17 cellular contexts compared by ENCODE assay signal in the genomic region with DNA sequence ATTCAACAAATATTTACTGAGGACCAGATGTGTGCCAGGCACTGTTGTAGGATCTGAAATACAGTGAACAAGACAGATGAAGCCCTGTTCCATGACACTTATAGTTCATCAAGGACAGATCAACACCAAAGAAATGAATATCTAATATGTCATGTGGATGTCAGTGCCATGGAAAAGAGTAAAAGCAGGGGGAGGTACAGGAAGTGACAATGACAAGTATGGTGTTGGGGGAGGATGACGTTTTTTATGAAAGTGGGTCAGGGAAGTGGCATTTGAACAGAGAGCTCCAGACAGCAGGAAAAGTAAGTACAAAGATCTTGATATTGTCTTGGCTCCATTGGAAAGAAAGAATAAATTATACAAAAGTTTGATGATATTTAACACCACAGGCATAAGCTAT. TPM values are rescaled to one million over a fixed set of nuclear protein-coding genes. Genes with fewer than 3 reads are reported as not detected.
DNase-seq lines count a peak whose midpoint lies in the region; ATAC-seq, FAIRE-seq and TF ChIP-seq lines count a peak whose summit lies in the region.
"Had no signal": no experiment of that assay in that cellular context is flagged by ENCODE, and none has a peak within 500 bp of the region (broad histone marks: within the 10 kb centered on the region; RNA-seq: fewer than 3 reads in every experiment).

No MANE protein-coding gene starts in this region.

- peak in 1 of 2 donors; percentile 38 for ATAC-seq in activated T-cell treated with anti-CD3 and anti-CD28 coated beads, Interleukin-2, amount 50 U/mL, for 72 hours (replicated peaks in 1 of 2)
- peak; percentile 82 for ATAC-seq in activated CD8-positive, alpha-beta T cell treated with anti-CD3 and anti-CD28 coated beads for 36 hours
- peak; percentile 76 for ATAC-seq in stimulated activated naive CD8-positive, alpha-beta T cell treated with anti-CD3 and anti-CD28 coated beads, Interleukin-15, Interleukin-2, amounts not matched to agents 100 U/mL and 50 U/mL, for 24 hours
- ATAC-seq: stimulated activated memory B cell treated with anti-CD40 and anti-IgM and Interleukin-4, amounts not matched to agents 10 μg/mL and 1 μg/mL and 100 μg/mL, for 72 hours had no signal

- peaks cover 19% of the 10 kb centered on the region for H3K4me1 Mint-ChIP-seq in activated T-cell treated with anti-CD3 and anti-CD28 coated beads, Interleukin-2, amount 50 U/mL, for 72 hours (ENCODE audit: low read depth)
- H3K4me1 Mint-ChIP-seq in activated CD8-positive, alpha-beta T cell treated with anti-CD3 and anti-CD28 coated beads for 36 hours (ENCODE audit: low read depth), result peaks cover 19% of the 10 kb centered on the region
- peaks cover 13% of the 10 kb centered on the region for H3K4me1 Mint-ChIP-seq in activated naive CD4-positive, alpha-beta T cell treated with anti-CD3 and anti-CD28 coated beads for 36 hours (ENCODE audit: low read depth)

- H3K4me3 Mint-ChIP-seq in activated T-cell treated with anti-CD3 and anti-CD28 coated beads, Interleukin-2, amount 50 U/mL, for 72 hours, result peak overlapping the region in 1 of 2 donors; percentile 21
- H3K4me3 Mint-ChIP-seq in activated CD8-positive, alpha-beta T cell treated with anti-CD3 and anti-CD28 coated beads for 36 hours, result peak overlapping the region; percentile 30
- no peak overlapping the region for H3K4me3 Mint-ChIP-seq in activated naive CD4-positive, alpha-beta T cell treated with anti-CD3 and anti-CD28 coated beads for 36 hours
- H3K4me3 Mint-ChIP-seq: mesothelial cell of epicardium; naive thymus-derived CD8-positive, alpha-beta T cell; stimulated activated memory B cell treated with anti-CD40 and anti-IgM and Interleukin-4, amounts not matched to agents 10 μg/mL and 1 μg/mL and 100 μg/mL, for 72 hours had no signal

- no peak for TF ChIP-seq CTCF in activated CD8-positive, alpha-beta T cell treated with anti-CD3 and anti-CD28 coated beads for 36 hours (IDR thresholded peaks at IDR 0.05)

- H3K27ac Mint-ChIP-seq in activated T-cell treated with anti-CD3 and anti-CD28 coated beads, Interleukin-2, amount 50 U/mL, for 72 hours, result peak overlapping the region; percentile 14
- H3K27ac Mint-ChIP-seq in activated CD8-positive, alpha-beta T cell treated with anti-CD3 and anti-CD28 coated beads for 36 hours, result peak overlapping the region; percentile 72
- no peak overlapping the region for H3K27ac Mint-ChIP-seq in activated naive CD4-positive, alpha-beta T cell treated with anti-CD3 and anti-CD28 coated beads for 36 hours
- H3K27ac Mint-ChIP-seq: mesothelial cell of epicardium; stimulated activated memory B cell treated with anti-CD40 and anti-IgM and Interleukin-4, amounts not matched to agents 10 μg/mL and 1 μg/mL and 100 μg/mL, for 72 hours had no signal

- H3K9me3 Mint-ChIP-seq in activated T-cell treated with anti-CD3 and anti-CD28 coated beads, Interleukin-2, amount 50 U/mL, for 72 hours, result no peaks in the 10 kb centered on the region
- no peaks in the 10 kb centered on the region for H3K9me3 Mint-ChIP-seq in activated CD8-positive, alpha-beta T cell treated with anti-CD3 and anti-CD28 coated beads for 36 hours
- H3K9me3 Mint-ChIP-seq in activated naive CD4-positive, alpha-beta T cell treated with anti-CD3 and anti-CD28 coated beads for 36 hours, result no peaks in the 10 kb centered on the region
- H3K9me3 Mint-ChIP-seq: mesothelial cell of epicardium; naive thymus-derived CD8-positive, alpha-beta T cell; stimulated activated memory B cell treated with anti-CD40 and anti-IgM and Interleukin-4, amounts not matched to agents 10 μg/mL and 1 μg/mL and 100 μg/mL, for 72 hours had no signal

- no peak for DNase-seq in activated T-cell treated with anti-CD3 and anti-CD28 coated beads, Interleukin-2, amount 50 U/mL, for 72 hours
- DNase-seq in activated T-cell treated with anti-CD3 and anti-CD28 coated beads, Interleukin-2, amount 50 U/mL, for 1 hour, result no peak
- no peak for DNase-seq in GM18507 (ENCODE audit: extremely low spot score, insufficient read length, low read depth)
- DNase-seq in activated CD8-positive, alpha-beta T cell treated with anti-CD3 and anti-CD28 coated beads for 36 hours, result peak; percentile 20
- no peak for DNase-seq in stimulated activated naive CD8-positive, alpha-beta T cell treated with anti-CD3 and anti-CD28 coated beads, Interleukin-15, Interleukin-2, amounts not matched to agents 100 U/mL and 50 U/mL, for 24 hours
- DNase-seq in amygdala (lab: John Stamatoyannopoulos, UW), result no peak
- no peak for DNase-seq in activated naive CD4-positive, alpha-beta T cell treated with anti-CD3 and anti-CD28 coated beads for 36 hours
- DNase-seq: activated gamma-delta T cell; esophagus squamous epithelium; NCI-H187 treated with DMSO at 0.1 percent for 48 hours; NCI-H748 treated with DMSO at 0.1 percent for 48 hours; stimulated activated CD4-positive, alpha-beta T cell treated with anti-CD3 and anti-CD28 coated beads, Interleukin-2, amount 100 ng/mL, for 24 hours; T1000 had no signal

- no peaks in the 10 kb centered on the region for H3K36me3 Mint-ChIP-seq in activated T-cell treated with anti-CD3 and anti-CD28 coated beads, Interleukin-2, amount 50 U/mL, for 72 hours (ENCODE audit: insufficient read depth in 2 of 2)
- H3K36me3 Mint-ChIP-seq in activated CD8-positive, alpha-beta T cell treated with anti-CD3 and anti-CD28 coated beads for 36 hours (ENCODE audit: low read depth), result no peaks in the 10 kb centered on the region
- no peaks in the 10 kb centered on the region for H3K36me3 Mint-ChIP-seq in activated naive CD4-positive, alpha-beta T cell treated with anti-CD3 and anti-CD28 coated beads for 36 hours (ENCODE audit: low read depth)
- H3K36me3 Mint-ChIP-seq: mesothelial cell of epicardium; naive thymus-derived CD8-positive, alpha-beta T cell; stimulated activated memory B cell treated with anti-CD40 and anti-IgM and Interleukin-4, amounts not matched to agents 10 μg/mL and 1 μg/mL and 100 μg/mL, for 72 hours had no signal

- H3K27me3 Mint-ChIP-seq in activated T-cell treated with anti-CD3 and anti-CD28 coated beads, Interleukin-2, amount 50 U/mL, for 72 hours (ENCODE audit: low read depth), result peaks cover 7% of the 10 kb centered on the region
- H3K27me3 Mint-ChIP-seq in activated CD8-positive, alpha-beta T cell treated with anti-CD3 and anti-CD28 coated beads for 36 hours, result peaks cover 6% of the 10 kb centered on the region
- H3K27me3 Mint-ChIP-seq in activated naive CD4-positive, alpha-beta T cell treated with anti-CD3 and anti-CD28 coated beads for 36 hours (ENCODE audit: low read depth), result peaks cover 5% of the 10 kb centered on the region
- H3K27me3 Mint-ChIP-seq: stimulated activated memory B cell treated with anti-CD40 and anti-IgM and Interleukin-4, amounts not matched to agents 10 μg/mL and 1 μg/mL and 100 μg/mL, for 72 hours had no signal

- CTCF ChIA-PET in activated CD8-positive, alpha-beta T cell treated with anti-CD3 and anti-CD28 coated beads for 36 hours (lab: Charles Lee), result interaction anchor here (0.7 to 7.4 kb wide), 12 partner anchors 39 to 752 kb away, joined by 3 to 59 read pairs (median 5); no protein-coding TSS in a partner anchor
- CTCF ChIA-PET in activated naive CD4-positive, alpha-beta T cell treated with anti-CD3 and anti-CD28 coated beads for 36 hours (lab: Charles Lee), result interaction anchor here (0.7 to 6.3 kb wide), 8 partner anchors 8 to 722 kb away, joined by 3 to 68 read pairs (median 4); no protein-coding TSS in a partner anchor

- intact Hi-C loops in activated CD8-positive, alpha-beta T cell treated with anti-CD3 and anti-CD28 coated beads for 36 hours (cut with micrococcal nuclease), result loop anchor here (2.0 to 5.0 kb wide), 2 partner anchors 296 to 499 kb away; no protein-coding TSS in a partner anchor
- intact Hi-C loops in activated naive CD4-positive, alpha-beta T cell treated with anti-CD3 and anti-CD28 coated beads for 36 hours (cut with micrococcal nuclease), result loop anchor here (1.0 to 10.0 kb wide), 6 partner anchors 269 to 1003 kb away; no protein-coding TSS in a partner anchor

- POLR2A ChIA-PET in activated CD8-positive, alpha-beta T cell treated with anti-CD3 and anti-CD28 coated beads for 36 hours (lab: Charles Lee), result interaction anchor here (0.7 kb wide), 1 partner anchor 309 kb away, joined by 3 read pairs; no protein-coding TSS in a partner anchor

- FAIRE-seq in GM18507 (lab: Jason Lieb, UNC), result peak; percentile 41

RNA-seq across cellular contexts. Expression of gene SFMBT2, which starts 7.0 kb away (rescaled TPM):
- total RNA-seq in activated T-cell treated with anti-CD3 and anti-CD28 coated beads, Interleukin-2, amount 50 U/mL, for 72 hours, result 10 to 100 TPM; 28.2 to 42.1 TPM
- total RNA-seq in activated CD8-positive, alpha-beta T cell treated with anti-CD3 and anti-CD28 coated beads for 36 hours, result 10 to 100 TPM; 23.8 to 27.6 TPM
- total RNA-seq in activated naive CD4-positive, alpha-beta T cell treated with anti-CD3 and anti-CD28 coated beads for 36 hours, result 10 to 100 TPM; 20.0 to 21.5 TPM
- total RNA-seq: LHCN-M2 had no signal
